8 cellular contexts compared by ENCODE assay signal in the genomic region with DNA sequence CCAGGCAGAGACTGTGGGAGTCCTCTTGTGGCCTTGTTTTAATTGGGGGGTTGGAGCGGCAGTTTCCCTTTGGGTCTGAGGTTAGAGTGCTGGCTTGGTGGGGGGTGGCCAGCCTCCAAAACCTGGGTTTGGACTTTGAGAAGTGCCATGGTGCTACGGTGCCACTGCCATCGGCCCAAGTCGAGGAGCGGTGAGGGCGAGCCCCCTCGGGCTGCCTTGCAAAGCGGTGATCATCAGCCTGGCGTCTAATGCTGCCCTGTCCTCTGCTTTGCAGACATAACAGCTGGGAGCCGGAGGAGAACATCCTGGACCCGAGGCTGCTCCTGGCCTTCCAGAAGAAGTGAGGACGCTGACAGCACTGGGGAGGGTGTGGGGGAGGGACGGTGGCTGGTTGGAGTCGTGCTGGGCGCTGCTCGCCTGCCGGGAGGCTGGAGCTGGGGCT. TPM values are rescaled to one million over a fixed set of nuclear protein-coding genes. Genes with fewer than 3 reads are reported as not detected.
DNase-seq lines count a peak whose midpoint lies in the region; ATAC-seq and TF ChIP-seq lines count a peak whose summit lies in the region.

No MANE protein-coding gene starts in this region.

- H3K27me3 ChIP-seq in GM23338 (ENCODE audit: insufficient read depth) = peaks cover 12% of the 10 kb centered on the region
- peaks cover 0 to 90% (median 31%) of the 10 kb centered on the region in 4 donors for H3K27me3 ChIP-seq in esophagus muscularis mucosa
- H3K27me3 ChIP-seq in psoas muscle (ENCODE audit: insufficient read depth in 3 of 3, low read length in 2 of 3) = peaks cover 0 to 91% (median 27%) of the 10 kb centered on the region in 3 donors

- H3K27ac ChIP-seq in GM23338 (ENCODE audit: low read depth) = peak overlapping the region; percentile 83; the same call in 1 of the 2 replicates
- H3K27ac ChIP-seq in RWPE1 = peak overlapping the region; percentile 63; the same call in 1 of the 2 replicates
- H3K27ac ChIP-seq in esophagus muscularis mucosa (replicated peaks in 1 of 4) = no peak overlapping the region
- no peak overlapping the region for H3K27ac ChIP-seq in psoas muscle

- peak overlapping the region; percentile 96 for H3K4me3 Mint-ChIP-seq in GM23338

- peaks cover 23% of the 10 kb centered on the region for H3K4me1 ChIP-seq in GM23338 (ENCODE audit: insufficient read depth)
- H3K4me1 ChIP-seq in esophagus muscularis mucosa = peaks cover 16 to 24% (median 21%) of the 10 kb centered on the region in 4 donors
- peaks cover 5% of the 10 kb centered on the region for H3K4me1 ChIP-seq in psoas muscle

- intact Hi-C loops in esophagus muscularis mucosa (cut with DNase I) = no loop called here
- intact Hi-C loops in psoas muscle (cut with DNase I) = no loop called here

- peaks cover 48% of the 10 kb centered on the region for H3K4me1 Mint-ChIP-seq in GM23338

- peak overlapping the region; percentile 97 for H3K4me2 ChIP-seq in GM23338

- TF ChIP-seq CTCF in GM23338 (conservative IDR thresholded peaks at IDR 0.05; ENCODE audit: low read depth in 2 of 2) = no peak
- no peak for TF ChIP-seq CTCF in RWPE1 (conservative IDR thresholded peaks at IDR 0.05; ENCODE audit: low read depth)
- no peak for TF ChIP-seq CTCF in esophagus muscularis mucosa (IDR thresholded peaks at IDR 0.05)
- no peak for TF ChIP-seq CTCF in psoas muscle (IDR thresholded peaks at IDR 0.05)
- no peak for TF ChIP-seq CTCF in GM20000 (IDR thresholded peaks at IDR 0.05; ENCODE audit: extremely low read depth, missing control alignments)

- H3K4me3 ChIP-seq in GM23338 = peak overlapping the region; percentile 97
- peak overlapping the region; percentile 56 to 66 (median 64) for H3K4me3 ChIP-seq in esophagus muscularis mucosa
- H3K4me3 ChIP-seq in psoas muscle = peak overlapping the region; percentile 71

- no peaks in the 10 kb centered on the region; the same call in 2 of the 3 replicates for H3K9me3 Mint-ChIP-seq in GM23338

- H3K36me3 Mint-ChIP-seq in GM23338 (ENCODE audit: low read depth) = peaks cover 53% of the 10 kb centered on the region

- ATAC-seq in GM23338 (peak; percentile 17), psoas muscle (no peak), GM19455 (IDR thresholded peaks at IDR 0.05; ENCODE audit: unreplicated experiment) (no peak)

- no peak for TF ChIP-seq POLR2A in esophagus muscularis mucosa (IDR thresholded peaks at IDR 0.05; ENCODE audit: low read depth)

- POLR2A ChIA-PET in RWPE1 (lab: Yijun Ruan, JAX; ENCODE audit: low non-redundant PET) = interaction anchor here (0.6 kb wide), 1 partner anchor 1126 kb away, joined by 3 read pairs; no protein-coding TSS in a partner anchor

- H3K9me3 ChIP-seq in esophagus muscularis mucosa = no peaks in the 10 kb centered on the region
- H3K9me3 ChIP-seq in psoas muscle = no peaks in the 10 kb centered on the region

- H3K27ac Mint-ChIP-seq in GM23338 = peak overlapping the region; percentile 93

- no peak for TF ChIP-seq EP300 in esophagus muscularis mucosa (IDR thresholded peaks at IDR 0.05)

- H3K9me2 ChIP-seq in GM23338 (ENCODE audit: insufficient read depth) = no peaks in the 10 kb centered on the region

- H4K20me1 ChIP-seq in GM23338 (replicated peaks; ENCODE audit: insufficient read depth) = peaks cover 28% of the 10 kb centered on the region

- peaks cover 8% of the 10 kb centered on the region for H3K36me3 ChIP-seq in GM23338 (ENCODE audit: insufficient read depth)
- peaks cover 0 to 5% (median 3%) of the 10 kb centered on the region in 4 donors for H3K36me3 ChIP-seq in esophagus muscularis mucosa
- no peaks in the 10 kb centered on the region for H3K36me3 ChIP-seq in psoas muscle (ENCODE audit: insufficient read depth in 1 of 2, low read depth in 1 of 2)

- DNase-seq in GM23338 (ENCODE audit: low spot score) (no peak), RWPE1 (ENCODE audit: low spot score) (no peak), esophagus muscularis mucosa (ENCODE audit: extremely low spot score) (no peak), psoas muscle (no peak), HK-2 (ENCODE audit: unreplicated experiment) (no peak), AG20443 (ENCODE audit: low spot score) (no peak), GM20000 (ENCODE audit: low spot score) (no peak)

- CTCF ChIA-PET in RWPE1 (lab: Yijun Ruan, JAX) = interaction anchor here (0.6 to 1.3 kb wide), 3 partner anchors 10 to 1049 kb away, joined by 3 to 6 read pairs (median 3); no protein-coding TSS in a partner anchor

- H2AFZ ChIP-seq in GM23338 = no peak overlapping the region

- H3K27me3 Mint-ChIP-seq in GM23338 (ENCODE audit: insufficient read depth, low read depth, poor library complexity) = peaks cover 34% of the 10 kb centered on the region

- H3K79me2 ChIP-seq in GM23338 (replicated peaks; ENCODE audit: insufficient read depth) = peaks cover 30% of the 10 kb centered on the region

- peaks cover 20% of the 10 kb centered on the region; the same call in 1 of the 2 replicates for H3F3A ChIP-seq in GM23338 (replicated peaks; ENCODE audit: low read depth)

- 69% methylated on average over 5 of the region's 17 CpGs for WGBS in esophagus muscularis mucosa
- WGBS in psoas muscle, 3 donors = 18 to 26% (median 24%) methylated on average over 17 of the region's 17 CpGs

TF ChIP-seq in GM23338, 12 proteins besides CTCF, POLR2A, EP300 and RAD21 (continues in another document):
- TF ChIP-seq CREB1 (CRISPR knock-in tag; IDR thresholded peaks at IDR 0.05; ENCODE audit: low read depth) (no peak), ZNF331 (CRISPR knock-in tag; IDR thresholded peaks at IDR 0.05; ENCODE audit: low read depth) (no peak), JUNB (IDR thresholded peaks at IDR 0.05; ENCODE audit: unreplicated experiment) (no peak), EZH2phosphoT487 (IDR thresholded peaks at IDR 0.05; ENCODE audit: unreplicated experiment) (no peak)
- TF ChIP-seq, protein P1, sequence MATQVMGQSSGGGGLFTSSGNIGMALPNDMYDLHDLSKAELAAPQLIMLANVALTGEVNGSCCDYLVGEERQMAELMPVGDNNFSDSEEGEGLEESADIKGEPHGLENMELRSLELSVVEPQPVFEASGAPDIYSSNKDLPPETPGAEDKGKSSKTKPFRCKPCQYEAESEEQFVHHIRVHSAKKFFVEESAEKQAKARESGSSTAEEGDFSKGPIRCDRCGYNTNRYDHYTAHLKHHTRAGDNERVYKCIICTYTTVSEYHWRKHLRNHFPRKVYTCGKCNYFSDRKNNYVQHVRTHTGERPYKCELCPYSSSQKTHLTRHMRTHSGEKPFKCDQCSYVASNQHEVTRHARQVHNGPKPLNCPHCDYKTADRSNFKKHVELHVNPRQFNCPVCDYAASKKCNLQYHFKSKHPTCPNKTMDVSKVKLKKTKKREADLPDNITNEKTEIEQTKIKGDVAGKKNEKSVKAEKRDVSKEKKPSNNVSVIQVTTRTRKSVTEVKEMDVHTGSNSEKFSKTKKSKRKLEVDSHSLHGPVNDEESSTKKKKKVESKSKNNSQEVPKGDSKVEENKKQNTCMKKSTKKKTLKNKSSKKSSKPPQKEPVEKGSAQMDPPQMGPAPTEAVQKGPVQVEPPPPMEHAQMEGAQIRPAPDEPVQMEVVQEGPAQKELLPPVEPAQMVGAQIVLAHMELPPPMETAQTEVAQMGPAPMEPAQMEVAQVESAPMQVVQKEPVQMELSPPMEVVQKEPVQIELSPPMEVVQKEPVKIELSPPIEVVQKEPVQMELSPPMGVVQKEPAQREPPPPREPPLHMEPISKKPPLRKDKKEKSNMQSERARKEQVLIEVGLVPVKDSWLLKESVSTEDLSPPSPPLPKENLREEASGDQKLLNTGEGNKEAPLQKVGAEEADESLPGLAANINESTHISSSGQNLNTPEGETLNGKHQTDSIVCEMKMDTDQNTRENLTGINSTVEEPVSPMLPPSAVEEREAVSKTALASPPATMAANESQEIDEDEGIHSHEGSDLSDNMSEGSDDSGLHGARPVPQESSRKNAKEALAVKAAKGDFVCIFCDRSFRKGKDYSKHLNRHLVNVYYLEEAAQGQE (IDR thresholded peaks at IDR 0.05; ENCODE audit: unreplicated experiment) = no peak

RNA-seq across cellular contexts. Expression of gene CBX2, which starts 1.2 kb away (rescaled TPM):
- total RNA-seq in GM23338 (2014; rRNA removed; shearing (Covaris generic)) = 91.1 and 114 TPM in 2 replicates
- polyA plus RNA-seq in GM23338 (2016; fragmentation: Nextera tagmentation; extraction: Ambion mirVana) (26.6 and 29.2 TPM in 2 replicates), psoas muscle (1 to 10 TPM in 1 of 3 donors, under 1 TPM in 2; 0.44 to 1.0 (median 0.51) TPM)
- total RNA-seq in esophagus muscularis mucosa (1 to 10 TPM in 3 of 4 donors, under 1 TPM in 1; 0.66 to 2.8 (median 1.5) TPM), psoas muscle (1 to 10 TPM in 2 of 4 donors, under 1 TPM in 2; 0.40 to 2.3 (median 0.79) TPM)

RNA-seq across cellular contexts. Expression of gene CBX8, which starts 17.8 kb away (rescaled TPM):
- total RNA-seq in GM23338 (2014; rRNA removed; shearing (Covaris generic)) = 0.16 and 1.0 TPM in 2 replicates
- polyA plus RNA-seq in GM23338 (2016; fragmentation: Nextera tagmentation; extraction: Ambion mirVana) (1.1 and 1.3 TPM in 2 replicates), psoas muscle (1 to 10 TPM; 1.3 to 3.5 (median 1.3) TPM)
- total RNA-seq in esophagus muscularis mucosa (1 to 10 TPM; 1.7 to 7.5 (median 2.6) TPM), psoas muscle (1 to 10 TPM in 3 of 4 donors, under 1 TPM in 1; 0.40 to 3.3 (median 1.2) TPM)

RNA-seq across cellular contexts. Expression of gene ENPP7, which starts 48.4 kb away (rescaled TPM):
- not detected in 2 replicates for total RNA-seq in GM23338 (2014; rRNA removed; shearing (Covaris generic))
- polyA plus RNA-seq in GM23338 (2016; fragmentation: Nextera tagmentation; extraction: Ambion mirVana) (not detected in 2 replicates), psoas muscle (under 1 TPM in 2 of 3 donors, not detected in 1; 0.04 to 0.10 TPM)
- total RNA-seq in esophagus muscularis mucosa (not detected), psoas muscle (not detected)

Comparison
In these comparisons a context has a peak if more than half of its experiments do, and no peak if none do; other contexts are left out.
1. H3K27ac ChIP-seq: peak in GM23338 (single experiment) and RWPE1 (single experiment); none in esophagus muscularis mucosa (0 of 4) and psoas muscle (single experiment).
2. RNA of gene CBX2, which starts 1.2 kb away (total RNA-seq): 91.1 to 114 TPM in GM23338; 0.66 to 2.8 TPM in esophagus muscularis mucosa and 0.40 to 2.3 TPM in psoas muscle; every median in the first group is over 10 times any median in the second.
3. Peak in every context shown above with its lines, with median percentiles within 50 percentile points of each other: H3K4me3 ChIP-seq.